ENCODE assay signal across 8 cellular contexts in genomic region chr1:21490774-21491482, GRCh38. TPM values are rescaled to one million over a fixed set of nuclear protein-coding genes. Genes with fewer than 3 reads are reported as not detected.
DNase-seq lines count a peak whose midpoint lies in the region; ATAC-seq and TF ChIP-seq lines count a peak whose summit lies in the region.

No MANE protein-coding gene starts in this region.

- peaks cover 61% of the 10 kb centered on the region for H3K4me1 ChIP-seq in BLaER1

- no peak for ATAC-seq in HG03280 (IDR thresholded peaks at IDR 0.05; ENCODE audit: unreplicated experiment)

- H3K36me3 ChIP-seq in BLaER1, result no peaks in the 10 kb centered on the region

- H3K9me3 ChIP-seq in BLaER1, result peaks cover 26% of the 10 kb centered on the region

- no peaks in the 10 kb centered on the region for H4K20me1 ChIP-seq in BLaER1

- in situ Hi-C loops in GM13977 (cut with MboI; ENCODE audit: low pct_unique_long_range_greater_than_20kb, low sequenced_read_pairs, unreplicated experiment), result no loop called here

- H3K9ac ChIP-seq in BLaER1, result no peak overlapping the region

- DNase-seq in GM13977 (ENCODE audit: low spot score) (no peak), T1000 (lab: John Stamatoyannopoulos, UW) (peak; percentile 21), fibroblast of villous mesenchyme (ENCODE audit: low read depth) (peak; percentile 39), NOMO-1 treated with dmso at 0.1 percent for 144 hours (lab: John Stamatoyannopoulos, UW; ENCODE audit: unreplicated experiment) (no peak), mucosa of gallbladder (ENCODE audit: low spot score) (no peak)
- DNase-seq in stimulated activated CD8-positive, alpha-beta memory T cell treated with anti-CD3 and anti-CD28 coated beads, Interleukin-15, amount 100 ng/mL, for 48 hours (ENCODE audit: low read depth in 2 of 2), result peak; percentile 9 to 11

- H3K4me3 ChIP-seq in BLaER1 (no peak overlapping the region), fibroblast of villous mesenchyme (ENCODE audit: low read depth, low read length) (no peak overlapping the region)

- H3K27ac ChIP-seq in BLaER1, result 0 out of 2 replicates have a peak overlapping the region, but pooled peaks have one; percentile 18

- TF ChIP-seq CTCF in GM13977 (IDR thresholded peaks at IDR 0.05; ENCODE audit: extremely low read depth, insufficient read depth, missing control alignments) (peak; percentile 66), fibroblast of villous mesenchyme (IDR thresholded peaks at IDR 0.05; ENCODE audit: insufficient read depth, low read depth, low read length) (peak; percentile 47)

- H3K4me2 ChIP-seq in BLaER1, result peak overlapping the region; percentile 80

- no peaks in the 10 kb centered on the region for H3K27me3 ChIP-seq in BLaER1

RNA-seq across cellular contexts. Expression of gene ALPL, which starts 18.3 kb away (rescaled TPM):
- total RNA-seq in fibroblast of villous mesenchyme, result 1.3 and 1.7 TPM in 2 replicates
- 4.0 TPM for total RNA-seq in mucosa of gallbladder

RNA-seq across cellular contexts. Expression of gene NBPF3, which starts 51.0 kb away (rescaled TPM):
- total RNA-seq in fibroblast of villous mesenchyme, result 28.3 and 36.7 TPM in 2 replicates
- 16.4 TPM for total RNA-seq in mucosa of gallbladder

Comparison
In these comparisons a context has a peak if more than half of its experiments do, and no peak if none do; other contexts are left out.
1. DNase-seq: peak in T1000 (single experiment), fibroblast of villous mesenchyme (single experiment) and stimulated activated CD8-positive, alpha-beta memory T cell treated with anti-CD3 and anti-CD28 coated beads, Interleukin-15, amount 100 ng/mL, for 48 hours (2 of 2); none in GM13977 (single experiment), NOMO-1 treated with dmso at 0.1 percent for 144 hours (single experiment) and mucosa of gallbladder (single experiment).